ENCODE assay signal across 5 cellular contexts in genomic region chr3:110017304-110017703, GRCh38.
"Had no signal": no experiment of that assay in that cellular context is flagged by ENCODE, and none has a peak within 500 bp of the region (broad histone marks: within the 10 kb centered on the region; RNA-seq: fewer than 3 reads in every experiment).

No MANE protein-coding gene starts in this region.

- DNase-seq: GOT3, H7, HFFc6 had no signal

- H3K27ac ChIP-seq: HL-60 had no signal

- H3K4me3 ChIP-seq: HAP-1 had no signal

- H3K9me3 ChIP-seq: HAP-1 had no signal

- H3K36me3 ChIP-seq: HAP-1 had no signal
